In the genomic region with DNA sequence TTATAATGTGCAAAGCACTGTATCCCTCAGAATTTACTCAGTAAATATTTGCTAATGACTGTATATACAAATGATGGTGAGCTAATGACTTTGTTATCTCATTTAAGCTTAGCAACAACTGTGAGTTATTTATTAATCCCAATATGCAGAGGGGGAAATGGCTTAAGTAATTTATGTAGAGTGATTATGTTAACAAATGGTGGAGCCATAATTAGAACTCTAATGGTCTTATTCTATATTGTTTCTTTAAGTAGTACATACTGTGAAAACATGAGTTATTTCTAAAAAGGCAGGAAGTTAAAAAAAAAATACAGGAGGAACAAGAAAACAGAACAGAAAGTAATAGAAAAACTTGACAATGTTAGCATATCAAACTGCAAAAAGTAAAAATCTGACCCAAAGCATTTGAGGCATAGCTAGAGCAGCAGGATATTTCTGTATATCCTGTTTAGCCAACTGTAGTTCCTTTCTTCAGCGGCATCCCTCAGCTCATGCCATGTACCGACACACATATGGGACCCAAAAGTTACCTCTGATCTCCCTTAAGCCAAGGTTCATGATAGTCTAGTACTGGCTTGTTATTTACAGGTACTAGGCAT, we compare ENCODE assay signal across 8 cellular contexts.
DNase-seq lines count a peak whose midpoint lies in the region; ATAC-seq and TF ChIP-seq lines count a peak whose summit lies in the region.

No MANE protein-coding gene starts in this region.

- no peaks in the 10 kb centered on the region for H3K36me3 ChIP-seq in gastroesophageal sphincter
- no peaks in the 10 kb centered on the region for H3K36me3 ChIP-seq in tibial nerve

- peaks cover 30% of the 10 kb centered on the region for H3K4me1 Mint-ChIP-seq in CD4-positive, alpha-beta T cell (ENCODE audit: low read depth)

- no peak for TF ChIP-seq EP300 in gastroesophageal sphincter (IDR thresholded peaks at IDR 0.05)
- TF ChIP-seq EP300 in tibial nerve (IDR thresholded peaks at IDR 0.05), result no peak

- TF ChIP-seq POLR2A in gastroesophageal sphincter (IDR thresholded peaks at IDR 0.05) (no peak), tibial nerve (IDR thresholded peaks at IDR 0.05) (no peak)

- no peak overlapping the region for H3K4me3 ChIP-seq in choroid plexus epithelial cell (ENCODE audit: low read depth, low read length)
- no peak overlapping the region for H3K4me3 ChIP-seq in gastroesophageal sphincter
- H3K4me3 ChIP-seq in tibial nerve, result no peak overlapping the region

- intact Hi-C loops in CD4-positive, alpha-beta T cell (cut with DNase I, micrococcal nuclease), result no loop called here

- H3K4me3 Mint-ChIP-seq in CD4-positive, alpha-beta T cell, result peak overlapping the region; percentile 51

- H3K4me1 ChIP-seq in gastroesophageal sphincter (peaks cover 0 to 5% (median 0%) of the 10 kb centered on the region in 3 donors), tibial nerve (peaks cover 0 to 13% (median 0%) of the 10 kb centered on the region in 4 donors)

- H3K36me3 Mint-ChIP-seq in CD4-positive, alpha-beta T cell (ENCODE audit: low read depth), result no peaks in the 10 kb centered on the region

- POLR2A ChIA-PET in CD4-positive, alpha-beta T cell (lab: Charles Lee), result interaction anchor here (2.3 kb wide), 1 partner anchor 13 kb away, joined by 9 read pairs; no protein-coding TSS in a partner anchor

- H3K27me3 Mint-ChIP-seq in CD4-positive, alpha-beta T cell, result no peaks in the 10 kb centered on the region

- WGBS in gastroesophageal sphincter (ENCODE audit: low coverage in 1 of 2), 2 donors, result 63 to 66% methylated on average over 2 of the region's 2 CpGs
- WGBS in tibial nerve, 2 donors, result 50 to 61% methylated on average over 2 of the region's 2 CpGs

- no peak for TF ChIP-seq CTCF in CD4-positive, alpha-beta T cell (IDR thresholded peaks at IDR 0.05)
- TF ChIP-seq CTCF in choroid plexus epithelial cell (conservative IDR thresholded peaks at IDR 0.05; ENCODE audit: low read depth, low read length) (no peak), gastroesophageal sphincter (IDR thresholded peaks at IDR 0.05) (no peak), tibial nerve (IDR thresholded peaks at IDR 0.05) (no peak)

- ATAC-seq in CD4-positive, alpha-beta T cell (ENCODE audit: poor library complexity), result no peak
- ATAC-seq in GM19452 (IDR thresholded peaks at IDR 0.05; ENCODE audit: unreplicated experiment) (peak; percentile 81), HG03558 (IDR thresholded peaks at IDR 0.05; ENCODE audit: extremely low read depth, unreplicated experiment) (peak; percentile 55), gastroesophageal sphincter (no peak)

- H3K27ac Mint-ChIP-seq in CD4-positive, alpha-beta T cell, result peak overlapping the region; percentile 69

- DNase-seq in CD4-positive, alpha-beta T cell, result no peak
- peak; percentile 8 for DNase-seq in choroid plexus epithelial cell (ENCODE audit: low read depth)
- DNase-seq in T-helper 9 cell, result no peak
- DNase-seq in stimulated activated naive CD4-positive, alpha-beta T cell treated with Interleukin-2 at 50 U/mL for 16 hours (lab: John Stamatoyannopoulos, UW), result no peak
- no peak for DNase-seq in tibial nerve (ENCODE audit: low spot score in 2 of 2)

- H3K27me3 ChIP-seq in CD4-positive, alpha-beta T cell (ENCODE audit: control insufficient read depth, insufficient read depth, low read length), result no peaks in the 10 kb centered on the region
- H3K27me3 ChIP-seq in gastroesophageal sphincter (no peaks in the 10 kb centered on the region), tibial nerve (no peaks in the 10 kb centered on the region)

- H3K27ac ChIP-seq in CD4-positive, alpha-beta T cell (ENCODE audit: low read depth, low read length), result no peak overlapping the region
- H3K27ac ChIP-seq in gastroesophageal sphincter, result no peak overlapping the region
- H3K27ac ChIP-seq in tibial nerve, result no peak overlapping the region

- no peaks in the 10 kb centered on the region for H3K9me3 ChIP-seq in CD4-positive, alpha-beta T cell (ENCODE audit: control insufficient read depth, low read length)
- no peaks in the 10 kb centered on the region for H3K9me3 ChIP-seq in gastroesophageal sphincter
- H3K9me3 ChIP-seq in tibial nerve, result no peaks in the 10 kb centered on the region

- H3K9me3 Mint-ChIP-seq in CD4-positive, alpha-beta T cell, result no peaks in the 10 kb centered on the region

- CTCF ChIA-PET in CD4-positive, alpha-beta T cell (lab: Charles Lee), result no interaction called here

Comparison
In these comparisons a context has a peak if more than half of its experiments do, and no peak if none do; other contexts are left out.
1. ATAC-seq: peak in GM19452 (single experiment) and HG03558 (single experiment); none in CD4-positive, alpha-beta T cell (single experiment) and gastroesophageal sphincter (single experiment).